Comparison of ENCODE assay signal across 19 cellular contexts in genomic region chr11:75522645-75523044, GRCh38. TPM values are rescaled to one million over a fixed set of nuclear protein-coding genes. Genes with fewer than 3 reads are reported as not detected.
A peak's percentile ranks its signal among the peaks of the same experiment; 100 is the strongest.
DNase-seq lines count a peak whose midpoint lies in the region; ATAC-seq, FAIRE-seq and TF ChIP-seq lines count a peak whose summit lies in the region.
"Had no signal": no experiment of that assay in that cellular context is flagged by ENCODE, and none has a peak within 500 bp of the region (broad histone marks: within the 10 kb centered on the region; RNA-seq: fewer than 3 reads in every experiment).

No MANE protein-coding gene starts in this region.

- no TSS peak for BruUV-seq in HepG2 (replicated peaks; lab: Mats Ljungman, UMichigan)

- intact Hi-C loops in HepG2 (cut with micrococcal nuclease; ENCODE audit: unreplicated experiment) (loop anchor here (1.0 kb wide), 1 partner anchor 39 kb away; no protein-coding TSS in a partner anchor), right lobe of liver (cut with DNase I) (no loop called here), CD14-positive monocyte (cut with micrococcal nuclease) (no loop called here)
- intact Hi-C loops in activated CD8-positive, alpha-beta T cell treated with anti-CD3 and anti-CD28 coated beads for 36 hours (cut with micrococcal nuclease) = no loop called here

- H3K4me1 ChIP-seq in HepG2 (ENCODE audit: insufficient read depth, low read length) (peaks cover 81% of the 10 kb centered on the region), right lobe of liver (peaks cover 0 to 10% (median 4%) of the 10 kb centered on the region in 4 donors), neural progenitor cell (peaks cover 45% of the 10 kb centered on the region)
- H3K4me1 ChIP-seq: BE2C had no signal

- no peak overlapping the region for H2AFZ ChIP-seq in HepG2 (ENCODE audit: low read length)
- no peak overlapping the region for H2AFZ ChIP-seq in neural progenitor cell (replicated peaks)
- H2AFZ ChIP-seq: GM23248 had no signal

- H3K9ac ChIP-seq in HepG2 (ENCODE audit: insufficient read depth, low read depth, low read length) (peak overlapping the region; percentile 81), neural progenitor cell (no peak overlapping the region)
- H3K9ac ChIP-seq: GM23248 had no signal

- H3K4me2 ChIP-seq in HepG2 (ENCODE audit: low read depth, low read length) (peak overlapping the region; percentile 88), neural progenitor cell (peak overlapping the region; percentile 49)

- no peak for TF ChIP-seq RAD21 in HepG2 (CRISPR knock-in tag; IDR thresholded peaks at IDR 0.05)

- TF ChIP-seq CTCF in HepG2 (CRISPR knock-in tag; IDR thresholded peaks at IDR 0.05) = no peak
- no peak for TF ChIP-seq CTCF in right lobe of liver (IDR thresholded peaks at IDR 0.05)
- no peak for TF ChIP-seq CTCF in brain (conservative IDR thresholded peaks at IDR 0.05)
- no peak for TF ChIP-seq CTCF in neural progenitor cell (IDR thresholded peaks at IDR 0.05)
- no peak for TF ChIP-seq CTCF in activated CD8-positive, alpha-beta T cell treated with anti-CD3 and anti-CD28 coated beads for 36 hours (IDR thresholded peaks at IDR 0.05)
- TF ChIP-seq CTCF in CD14-positive monocyte (IDR thresholded peaks at IDR 0.05) = no peak

- no peak for DNase-seq in HepG2 (ENCODE audit: low spot score)
- no peak for DNase-seq in right lobe of liver
- no peak for DNase-seq in neural progenitor cell (ENCODE audit: low spot score)
- DNase-seq in activated CD8-positive, alpha-beta T cell treated with anti-CD3 and anti-CD28 coated beads for 36 hours = no peak
- DNase-seq in CD1c-positive myeloid dendritic cell (ENCODE audit: extremely low spot score) = no peak
- no peak for DNase-seq in activated CD4-positive, alpha-beta T cell treated with anti-CD3 and anti-CD28 coated beads, Interleukin-2, amount 50 U/mL, for 1 hour
- no peak for DNase-seq in CD14-positive monocyte (ENCODE audit: low spot score)
- DNase-seq: BE2C, GM23248, NCI-H1048, NCI-H1436 treated with DMSO at 0.1 percent for 48 hours, NCI-H510A treated with DMSO at 0.1 percent for 48 hours had no signal

- CTCF ChIA-PET in HepG2 (lab: Yijun Ruan, JAX; ENCODE audit: low intra/inter-chr PET ratio, low total read pairs) = no interaction called here
- CTCF ChIA-PET in activated CD8-positive, alpha-beta T cell treated with anti-CD3 and anti-CD28 coated beads for 36 hours (lab: Charles Lee) = interaction anchor here (0.8 to 4.3 kb wide), 11 partner anchors 9 to 282 kb away, joined by 3 to 40 read pairs (median 4); no protein-coding TSS in a partner anchor

- H3K79me2 ChIP-seq in HepG2 (ENCODE audit: insufficient read depth, low read length) = peaks cover 68% of the 10 kb centered on the region
- H3K79me2 ChIP-seq in neural progenitor cell (ENCODE audit: low read depth) = peaks cover 31% of the 10 kb centered on the region

- H3K27ac ChIP-seq in HepG2 (ENCODE audit: extremely low read length, insufficient read depth, low read length) (peak overlapping the region; percentile 79), right lobe of liver (no peak overlapping the region), neural progenitor cell (no peak overlapping the region)
- H3K27ac ChIP-seq: 22Rv1, GM23248, HL-60 had no signal

- ATAC-seq in HepG2 = no peak
- ATAC-seq in right lobe of liver = no peak
- ATAC-seq in activated CD8-positive, alpha-beta T cell treated with anti-CD3 and anti-CD28 coated beads for 36 hours = no peak
- ATAC-seq: HCT116, K562 had no signal

- H3K4me3 ChIP-seq in HepG2 (replicated peaks in 1 of 3; ENCODE audit: insufficient read depth in 1 of 3, low read depth in 2 of 3, low read length in 3 of 3) = peak overlapping the region; percentile 23 to 93 (median 79); a peak in 5 of 6 replicates
- no peak overlapping the region for H3K4me3 ChIP-seq in right lobe of liver
- H3K4me3 ChIP-seq in neural progenitor cell = no peak overlapping the region
- H3K4me3 ChIP-seq: GM23248, K562 had no signal

- H3K36me3 Mint-ChIP-seq in brain (peaks cover 2% of the 10 kb centered on the region), neural progenitor cell (no peaks in the 10 kb centered on the region), CD14-positive monocyte (peaks cover 0 to 5% of the 10 kb centered on the region in 2 donors)
- no peaks in the 10 kb centered on the region for H3K36me3 Mint-ChIP-seq in activated CD8-positive, alpha-beta T cell treated with anti-CD3 and anti-CD28 coated beads for 36 hours (ENCODE audit: low read depth)

- peaks cover 30% of the 10 kb centered on the region for H3F3A ChIP-seq in neural progenitor cell (ENCODE audit: low read depth)

- TF ChIP-seq EP300 in HepG2 (IDR thresholded peaks at IDR 0.05; ENCODE audit: low read depth in 2 of 2, low read length in 2 of 2) = no peak
- no peak for TF ChIP-seq EP300 in HepG2 (CRISPR knock-in tag; IDR thresholded peaks at IDR 0.05; ENCODE audit: borderline replicate concordance)

- H4K20me1 ChIP-seq in HepG2 (ENCODE audit: insufficient read depth, low read length) (no peaks in the 10 kb centered on the region), neural progenitor cell (ENCODE audit: low read depth) (no peaks in the 10 kb centered on the region)

- FAIRE-seq in HepG2 (lab: Jason Lieb, UNC) = no peak
- FAIRE-seq: GM18507, HTR-8/SVneo, K562 had no signal

- WGBS in HepG2 (ENCODE audit: low lambda C conversion rate) = 14% methylated on average over 1 of the region's 4 CpGs
- WGBS in right lobe of liver (ENCODE audit: insufficient coverage, low coverage, low lambda C conversion rate, missing lambda C conversion rate) = 67% methylated on average over 1 of the region's 4 CpGs

- TF ChIP-seq POLR2A in HepG2 (IDR thresholded peaks at IDR 0.05; ENCODE audit: insufficient read depth in 1 of 2, low read depth in 2 of 2, low read length in 2 of 2) = no peak
- TF ChIP-seq POLR2A in right lobe of liver (IDR thresholded peaks at IDR 0.05) = no peak

- POLR2A ChIA-PET in HepG2 (lab: Yijun Ruan, JAX) = interaction anchor here (2.2 to 2.6 kb wide), 2 partner anchors 12 to 40 kb away, joined by 7 to 13 read pairs; partner anchors contain the start of gene SERPINH1
- POLR2A ChIA-PET in activated CD8-positive, alpha-beta T cell treated with anti-CD3 and anti-CD28 coated beads for 36 hours (lab: Charles Lee) = interaction anchor here (0.7 to 1.4 kb wide), 3 partner anchors 31 to 859 kb away, joined by 3 read pairs; no protein-coding TSS in a partner anchor

- peak overlapping the region in 3 of 5 experiments; percentile 60 to 92 (median 87) for H3K4me3 Mint-ChIP-seq in brain
- no peak overlapping the region for H3K4me3 Mint-ChIP-seq in neural progenitor cell
- no peak overlapping the region for H3K4me3 Mint-ChIP-seq in activated CD8-positive, alpha-beta T cell treated with anti-CD3 and anti-CD28 coated beads for 36 hours
- no peak overlapping the region for H3K4me3 Mint-ChIP-seq in CD14-positive monocyte

- H3K27me3 Mint-ChIP-seq in brain = peaks cover 30% of the 10 kb centered on the region
- H3K27me3 Mint-ChIP-seq in neural progenitor cell (ENCODE audit: insufficient read depth, low read depth) = peaks cover 32% of the 10 kb centered on the region
- H3K27me3 Mint-ChIP-seq in activated CD8-positive, alpha-beta T cell treated with anti-CD3 and anti-CD28 coated beads for 36 hours = peaks cover 5% of the 10 kb centered on the region
- peaks cover 15 to 27% (median 24%) of the 10 kb centered on the region in 3 donors for H3K27me3 Mint-ChIP-seq in CD14-positive monocyte (ENCODE audit: low read depth in 3 of 3)

- no peaks in the 10 kb centered on the region for H3K9me3 Mint-ChIP-seq in brain
- no peaks in the 10 kb centered on the region for H3K9me3 Mint-ChIP-seq in neural progenitor cell
- H3K9me3 Mint-ChIP-seq in activated CD8-positive, alpha-beta T cell treated with anti-CD3 and anti-CD28 coated beads for 36 hours = no peaks in the 10 kb centered on the region
- H3K9me3 Mint-ChIP-seq in CD14-positive monocyte = peaks cover 0 to 5% (median 0%) of the 10 kb centered on the region in 7 donors

- H3K27ac Mint-ChIP-seq in brain (no peak overlapping the region), neural progenitor cell (no peak overlapping the region), CD14-positive monocyte (no peak overlapping the region)
- no peak overlapping the region for H3K27ac Mint-ChIP-seq in activated CD8-positive, alpha-beta T cell treated with anti-CD3 and anti-CD28 coated beads for 36 hours

- H3K9me3 ChIP-seq in HepG2 (ENCODE audit: low read length) (no peaks in the 10 kb centered on the region), right lobe of liver (no peaks in the 10 kb centered on the region), neural progenitor cell (ENCODE audit: low read depth) (no peaks in the 10 kb centered on the region)
- H3K9me3 ChIP-seq: BE2C had no signal

- H3K27me3 ChIP-seq in HepG2 (ENCODE audit: control insufficient read depth in 1 of 2, insufficient read depth in 2 of 2, low read length in 2 of 2) (no peaks in the 10 kb centered on the region), right lobe of liver (no peaks in the 10 kb centered on the region), neural progenitor cell (peaks cover 25% of the 10 kb centered on the region)

- in situ Hi-C loops in HepG2 (cut with HindIII; ENCODE audit: extremely low pct_ligation_motif_present, low pct_unique_long_range_greater_than_20kb) = no loop called here

- H3K4me1 Mint-ChIP-seq in brain (peaks cover 75% of the 10 kb centered on the region), neural progenitor cell (peaks cover 64% of the 10 kb centered on the region), CD14-positive monocyte (peaks cover 35% of the 10 kb centered on the region)
- peaks cover 19% of the 10 kb centered on the region for H3K4me1 Mint-ChIP-seq in activated CD8-positive, alpha-beta T cell treated with anti-CD3 and anti-CD28 coated beads for 36 hours (ENCODE audit: low read depth)

- peaks cover 0 to 3% of the 10 kb centered on the region in 2 experiments; a peak in 2 of 5 replicates for H3K36me3 ChIP-seq in HepG2 (replicated peaks in 1 of 2; ENCODE audit: control insufficient read depth in 1 of 2, insufficient read depth in 2 of 2, low read length in 2 of 2)
- H3K36me3 ChIP-seq in right lobe of liver = no peaks in the 10 kb centered on the region
- no peaks in the 10 kb centered on the region for H3K36me3 ChIP-seq in neural progenitor cell
- H3K36me3 ChIP-seq: BE2C had no signal

RNA-seq across cellular contexts. Expression of gene GDPD5, which starts 3.1 kb away (rescaled TPM):
- total RNA-seq in HepG2 (2016; rRNA removed; fragmentation: Illumina TruSeq; extraction: Trizol) (35.8 and 67.5 TPM in 2 replicates), right lobe of liver (10 to 100 TPM in 1 of 6 experiments, 1 to 10 TPM in 5; 2.0 to 10.7 (median 4.1) TPM), neural progenitor cell (ENCODE audit: low replicate concordance) (11.3 and 32.7 TPM in 2 replicates)
- total RNA-seq in HepG2 (2016; cell fraction: cytosol; rRNA removed; fragmentation: Illumina TruSeq; extraction: Trizol; ENCODE audit: low read depth) = 24.1 and 26.9 TPM in 2 replicates
- total RNA-seq in HepG2 (2016; cell fraction: insoluble cytoplasmic fraction; rRNA removed; fragmentation: Illumina TruSeq; extraction: Trizol) = 31.0 and 63.9 TPM in 2 replicates
- total RNA-seq in HepG2 (2016; cell fraction: membrane; rRNA removed; fragmentation: Illumina TruSeq; extraction: Trizol) = 48.4 and 52.8 TPM in 2 replicates
- total RNA-seq in HepG2 (2016; cell fraction: nucleus; rRNA removed; fragmentation: Illumina TruSeq; extraction: Trizol) = 82.9 and 86.5 TPM in 2 replicates
- polyA plus RNA-seq in HepG2 (2011; rRNA removed) (55.0 and 55.2 TPM in 2 replicates), brain (ENCODE audit: insufficient read depth, low read depth, low replicate concordance) (18.9 TPM), CD14-positive monocyte (1 to 10 TPM; 4.9 to 7.6 TPM)
- 19.4 and 33.8 TPM in 2 replicates for polyA plus RNA-seq in HepG2 (2011; cell fraction: cytosol; rRNA removed)
- polyA plus RNA-seq in HepG2 (2011; cell fraction: nucleus; rRNA removed) = 229 and 337 TPM in 2 replicates
- polyA plus RNA-seq in HepG2 (2012) = 36.3 and 37.7 TPM in 2 replicates
- 14.1 and 14.2 TPM in 2 replicates for polyA plus RNA-seq in HepG2 (2016; cell fraction: cytosol; fragmentation: Illumina TruSeq; extraction: Trizol; ENCODE audit: low read depth)
- 33.8 and 39.1 TPM in 2 replicates for polyA plus RNA-seq in HepG2 (2016; cell fraction: insoluble cytoplasmic fraction; fragmentation: Illumina TruSeq; extraction: Trizol; ENCODE audit: low read depth)
- 33.4 and 35.7 TPM in 2 replicates for polyA plus RNA-seq in HepG2 (2016; cell fraction: membrane; fragmentation: Illumina TruSeq; extraction: Trizol; ENCODE audit: low read depth)
- 217 and 242 TPM in 2 replicates for polyA plus RNA-seq in HepG2 (2016; cell fraction: nucleus; fragmentation: Illumina TruSeq; extraction: Trizol; ENCODE audit: insufficient read depth, low read depth)
- polyA minus RNA-seq in HepG2 (2011; rRNA and poly(A)+ RNA removed; ENCODE audit: low replicate concordance) = 39.6 and 88.9 TPM in 2 replicates
- polyA minus RNA-seq in HepG2 (2011; cell fraction: cytosol; rRNA and poly(A)+ RNA removed) = 23.0 and 24.3 TPM in 2 replicates
- 51.5 and 67.3 TPM in 2 replicates for polyA minus RNA-seq in HepG2 (2011; cell fraction: nucleus; rRNA and poly(A)+ RNA removed)
- total RNA-seq in activated CD8-positive, alpha-beta T cell treated with anti-CD3 and anti-CD28 coated beads for 36 hours = 10 to 100 TPM in 1 of 2 experiments, 1 to 10 TPM in 1; 7.8 to 11.0 TPM

RNA-seq across cellular contexts. Expression of gene SERPINH1, which starts 39.4 kb away (rescaled TPM):
- total RNA-seq in HepG2 (2016; rRNA removed; fragmentation: Illumina TruSeq; extraction: Trizol) (31.3 and 83.8 TPM in 2 replicates), right lobe of liver (10 to 100 TPM; 14.6 to 44.3 (median 33.8) TPM), neural progenitor cell (ENCODE audit: low replicate concordance) (219 and 589 TPM in 2 replicates)
- total RNA-seq in HepG2 (2016; cell fraction: cytosol; rRNA removed; fragmentation: Illumina TruSeq; extraction: Trizol; ENCODE audit: low read depth) = 10.9 and 11.9 TPM in 2 replicates
- total RNA-seq in HepG2 (2016; cell fraction: insoluble cytoplasmic fraction; rRNA removed; fragmentation: Illumina TruSeq; extraction: Trizol) = 27.2 and 84.9 TPM in 2 replicates
- total RNA-seq in HepG2 (2016; cell fraction: membrane; rRNA removed; fragmentation: Illumina TruSeq; extraction: Trizol) = 21.3 and 21.4 TPM in 2 replicates
- total RNA-seq in HepG2 (2016; cell fraction: nucleus; rRNA removed; fragmentation: Illumina TruSeq; extraction: Trizol) = 63.4 and 80.5 TPM in 2 replicates
- polyA plus RNA-seq in HepG2 (2011; rRNA removed) (83.6 and 101 TPM in 2 replicates), brain (ENCODE audit: insufficient read depth, low read depth, low replicate concordance) (53.2 TPM), CD14-positive monocyte (1 to 10 TPM; 1.6 to 2.1 TPM)
- 50.5 and 96.5 TPM in 2 replicates for polyA plus RNA-seq in HepG2 (2011; cell fraction: cytosol; rRNA removed)
- 91.5 and 110 TPM in 2 replicates for polyA plus RNA-seq in HepG2 (2011; cell fraction: nucleus; rRNA removed)
- polyA plus RNA-seq in HepG2 (2012) = 46.1 and 57.3 TPM in 2 replicates
- 8.9 and 11.1 TPM in 2 replicates for polyA plus RNA-seq in HepG2 (2016; cell fraction: cytosol; fragmentation: Illumina TruSeq; extraction: Trizol; ENCODE audit: low read depth)
- polyA plus RNA-seq in HepG2 (2016; cell fraction: insoluble cytoplasmic fraction; fragmentation: Illumina TruSeq; extraction: Trizol; ENCODE audit: low read depth) = 30.8 and 35.3 TPM in 2 replicates
- 15.5 and 16.1 TPM in 2 replicates for polyA plus RNA-seq in HepG2 (2016; cell fraction: membrane; fragmentation: Illumina TruSeq; extraction: Trizol; ENCODE audit: low read depth)
- 114 and 127 TPM in 2 replicates for polyA plus RNA-seq in HepG2 (2016; cell fraction: nucleus; fragmentation: Illumina TruSeq; extraction: Trizol; ENCODE audit: insufficient read depth, low read depth)
- polyA minus RNA-seq in HepG2 (2011; rRNA and poly(A)+ RNA removed; ENCODE audit: low replicate concordance) = 129 and 168 TPM in 2 replicates
- 52.3 and 73.2 TPM in 2 replicates for polyA minus RNA-seq in HepG2 (2011; cell fraction: cytosol; rRNA and poly(A)+ RNA removed)
- 20.1 and 27.8 TPM in 2 replicates for polyA minus RNA-seq in HepG2 (2011; cell fraction: nucleus; rRNA and poly(A)+ RNA removed)
- total RNA-seq in activated CD8-positive, alpha-beta T cell treated with anti-CD3 and anti-CD28 coated beads for 36 hours = 10 to 100 TPM; 15.7 to 17.7 TPM

Comparison
In these comparisons a context has a peak if more than half of its experiments do, and no peak if none do; other contexts are left out.
1. H3K4me3 ChIP-seq: peak in HepG2 (3 of 3); none in right lobe of liver (0 of 3) and neural progenitor cell (single experiment).
2. H3K4me3 Mint-ChIP-seq: peak in brain (3 of 5); none in neural progenitor cell (single experiment), activated CD8-positive, alpha-beta T cell treated with anti-CD3 and anti-CD28 coated beads for 36 hours (single experiment) and CD14-positive monocyte (0 of 2).